In genomic region chr6:125871365-125871764, GRCh38 we compare ENCODE assay signal across 12 cellular contexts.
DNase-seq lines count a peak whose midpoint lies in the region; ATAC-seq and TF ChIP-seq lines count a peak whose summit lies in the region.
"Had no signal": no experiment of that assay in that cellular context is flagged by ENCODE, and none has a peak within 500 bp of the region (broad histone marks: within the 10 kb centered on the region; RNA-seq: fewer than 3 reads in every experiment).

No MANE protein-coding gene starts in this region.

- H3K4me2 ChIP-seq in IMR-90 (ENCODE audit: low read depth, low read length) = no peak overlapping the region

- no peak overlapping the region; the same call in 1 of the 2 replicates for H2BK120ac ChIP-seq in IMR-90 (ENCODE audit: low read depth, low read length)

- H3K4ac ChIP-seq in IMR-90 (ENCODE audit: low read depth, low read length) = peak overlapping the region; percentile 34

- H4K91ac ChIP-seq in IMR-90 (ENCODE audit: insufficient read depth, low read depth, low read length) = peak overlapping the region; percentile 27; the same call in 1 of the 2 replicates

- no peak for TF ChIP-seq RAD21 in IMR-90 (IDR thresholded peaks at IDR 0.05; ENCODE audit: low read length)

- H3K23ac ChIP-seq in IMR-90 (ENCODE audit: low read depth, low read length) = no peak overlapping the region

- CTCF ChIA-PET in IMR-90 (lab: Yijun Ruan, JAX) = no interaction called here

- H2AFZ ChIP-seq in IMR-90 (replicated peaks; ENCODE audit: low read length, poor library complexity) = no peak overlapping the region

- no peak overlapping the region for H4K8ac ChIP-seq in IMR-90 (ENCODE audit: low read depth in 2 of 2, low read length in 2 of 2)

- H3K27me3 ChIP-seq in IMR-90 (ENCODE audit: control insufficient read depth, insufficient read depth, low read length) = no peaks in the 10 kb centered on the region
- H3K27me3 ChIP-seq: gastrocnemius medialis had no signal

- H3K4me1 ChIP-seq in IMR-90 (ENCODE audit: control insufficient read depth, insufficient read depth, low read length) (peaks cover 6% of the 10 kb centered on the region), mucosa of descending colon (ENCODE audit: low read depth) (no peaks in the 10 kb centered on the region)

- peaks cover 11% of the 10 kb centered on the region for H3K9me1 ChIP-seq in IMR-90 (ENCODE audit: insufficient read depth, low read length)

- H3K18ac ChIP-seq in IMR-90 (ENCODE audit: low read depth, low read length) = no peak overlapping the region

- no peak overlapping the region for H3K9ac ChIP-seq in IMR-90 (ENCODE audit: low read depth, low read length)

- no peak overlapping the region for H4K5ac ChIP-seq in IMR-90 (ENCODE audit: low read depth, low read length)

- H2AK5ac ChIP-seq in IMR-90 (ENCODE audit: low read depth, low read length) = peak overlapping the region; percentile 72; the same call in 1 of the 2 replicates

- no peak overlapping the region for H3K14ac ChIP-seq in IMR-90 (replicated peaks; ENCODE audit: low read depth, low read length)

- no peak overlapping the region for H2BK5ac ChIP-seq in IMR-90 (ENCODE audit: low read depth, low read length, poor library complexity, severe bottlenecking)

- intact Hi-C loops in IMR-90 (cut with micrococcal nuclease) = loop anchor here (5.0 kb wide), 1 partner anchor 76 kb away; no protein-coding TSS in a partner anchor
- intact Hi-C loops in mucosa of descending colon (cut with DNase I, micrococcal nuclease) = no loop called here

- no peak for TF ChIP-seq CTCF in IMR-90 (conservative IDR thresholded peaks at IDR 0.05; ENCODE audit: low read depth, low read length)
- TF ChIP-seq CTCF in GM13977 (IDR thresholded peaks at IDR 0.05; ENCODE audit: extremely low read depth, insufficient read depth, missing control alignments) = no peak
- TF ChIP-seq CTCF in mucosa of descending colon (IDR thresholded peaks at IDR 0.05) = no peak

- H3K56ac ChIP-seq in IMR-90 (ENCODE audit: extremely low read depth, insufficient read depth, low read length) = no peak overlapping the region

- TF ChIP-seq POLR2A in IMR-90 (IDR thresholded peaks at IDR 0.05; ENCODE audit: low read depth, low read length) = no peak

- no peaks in the 10 kb centered on the region for H3K9me3 ChIP-seq in IMR-90 (ENCODE audit: control insufficient read depth, insufficient read depth, low read length)
- no peaks in the 10 kb centered on the region for H3K9me3 ChIP-seq in mucosa of descending colon
- H3K9me3 ChIP-seq: gastrocnemius medialis had no signal

- BruUV-seq in IMR-90 (replicated peaks; lab: Mats Ljungman, UMichigan) = no TSS peak

- no peak for ATAC-seq in IMR-90 (ENCODE audit: low read depth)
- no peak for ATAC-seq in GM21381 (IDR thresholded peaks at IDR 0.05; ENCODE audit: unreplicated experiment)
- no peak for ATAC-seq in mucosa of descending colon
- no peak for ATAC-seq in activated CD4-positive, CD25-positive, alpha-beta regulatory T cell treated with anti-CD3 and anti-CD28 coated beads, Interleukin-2, amount 50 U/mL, for 24 hours
- ATAC-seq: effector memory CD8-positive, alpha-beta T cell; gastrocnemius medialis; stimulated activated naive B cell treated with anti-CD40 and anti-IgM and Interleukin-4, amounts not matched to agents 10 μg/mL and 1 μg/mL and 100 μg/mL, for 72 hours had no signal

- no peak overlapping the region for H2BK15ac ChIP-seq in IMR-90 (ENCODE audit: low read depth, low read length)

- in situ Hi-C loops in IMR-90 (cut with MboI; ENCODE audit: low sequenced_read_pairs) (no loop called here), GM13977 (cut with MboI; ENCODE audit: low pct_unique_long_range_greater_than_20kb, low sequenced_read_pairs, unreplicated experiment) (no loop called here)

- peaks cover 2 to 6% of the 10 kb centered on the region in 2 experiments; a peak in 2 of 4 replicates for H3K79me1 ChIP-seq in IMR-90 (ENCODE audit: low read depth in 1 of 2, low read length in 2 of 2)

- no peak overlapping the region for H2AK9ac ChIP-seq in IMR-90 (replicated peaks; ENCODE audit: low read depth, low read length, poor library complexity)

- no peaks in the 10 kb centered on the region for H4K20me1 ChIP-seq in IMR-90 (ENCODE audit: insufficient read depth, low read length)

- DNase-seq in IMR-90 = peak; percentile 21
- peak; percentile 55 for DNase-seq in NCI-H2107 (lab: John Stamatoyannopoulos, UW)
- peak; percentile 81 for DNase-seq in SK-N-DZ (ENCODE audit: low spot score)
- DNase-seq in myocyte (ENCODE audit: low read depth) = peak; percentile 39
- DNase-seq in GM13977 (ENCODE audit: low spot score) = no peak
- no peak for DNase-seq in mucosa of descending colon
- DNase-seq: effector memory CD8-positive, alpha-beta T cell; gastrocnemius medialis; H9; stimulated activated naive B cell treated with anti-CD40 and anti-IgM and Interleukin-4, amounts not matched to agents 10 μg/mL and 1 μg/mL and 100 μg/mL, for 72 hours had no signal

- dilution Hi-C loops in IMR-90 (cut with HindIII; ENCODE audit: low sequenced_read_pairs, unreplicated experiment) = no loop called here

- H3K36me3 ChIP-seq in IMR-90 (ENCODE audit: control insufficient read depth, insufficient read depth, low read length) (peaks cover 2% of the 10 kb centered on the region), mucosa of descending colon (ENCODE audit: low read depth) (no peaks in the 10 kb centered on the region)
- H3K36me3 ChIP-seq: gastrocnemius medialis had no signal

- POLR2A ChIA-PET in IMR-90 (lab: Charles Lee; ENCODE audit: unreplicated experiment) = no interaction called here

- peak overlapping the region; percentile 74 for H2BK20ac ChIP-seq in IMR-90 (ENCODE audit: low read depth, low read length)

- no peak overlapping the region for H3K4me3 ChIP-seq in IMR-90 (ENCODE audit: insufficient read depth, low read depth, low read length)
- no peak overlapping the region for H3K4me3 ChIP-seq in mucosa of descending colon
- H3K4me3 ChIP-seq: gastrocnemius medialis had no signal

- H3K27ac ChIP-seq in IMR-90 (ENCODE audit: insufficient read depth, low read length) = no peak overlapping the region

TF ChIP-seq in IMR-90, 13 proteins besides CTCF, POLR2A, EP300 and RAD21:
- TF ChIP-seq RFX5 (IDR thresholded peaks at IDR 0.05; ENCODE audit: low read depth, low read length) (no peak), MAFK (IDR thresholded peaks at IDR 0.05; ENCODE audit: low read depth, low read length) (no peak), SMC3 (IDR thresholded peaks at IDR 0.05; ENCODE audit: low read depth, low read length) (no peak), NFE2L2 (IDR thresholded peaks at IDR 0.05; ENCODE audit: low read depth, low read length) (no peak), USF2 (IDR thresholded peaks at IDR 0.05; ENCODE audit: low read depth, low read length) (no peak), ELK1 (IDR thresholded peaks at IDR 0.05; ENCODE audit: borderline replicate concordance, low read depth, low read length) (no peak), MAZ (IDR thresholded peaks at IDR 0.05; ENCODE audit: borderline replicate concordance, low read depth, low read length) (no peak), CEBPB (IDR thresholded peaks at IDR 0.05; ENCODE audit: low read depth, low read length) (no peak), FOS (IDR thresholded peaks at IDR 0.05; ENCODE audit: low read depth, low read length) (no peak)
TF ChIP-seq in IMR-90: peak in this region for 0.

Comparison
In these comparisons a context has a peak if more than half of its experiments do, and no peak if none do; other contexts are left out.
1. DNase-seq: peak in IMR-90 (single experiment), NCI-H2107 (single experiment), SK-N-DZ (single experiment) and myocyte (single experiment); none in GM13977 (single experiment) and mucosa of descending colon (0 of 3).